In genomic region chr4:8198206-8198905, GRCh38 we compare ENCODE assay signal across 1 cellular context.
TF ChIP-seq lines count a peak whose summit lies in the region.

No MANE protein-coding gene starts in this region.

TF ChIP-seq in HCT116, 20 proteins besides CTCF, POLR2A, EP300 and RAD21 (continued from another document):
- TF ChIP-seq REST (IDR thresholded peaks at IDR 0.05; ENCODE audit: low read depth) (no peak), JUND (IDR thresholded peaks at IDR 0.05) (no peak)
